ENCODE assay signal across 18 cellular contexts in genomic region chr11:131495417-131495816, GRCh38.
DNase-seq lines count a peak whose midpoint lies in the region; ATAC-seq and TF ChIP-seq lines count a peak whose summit lies in the region.
"Had no signal": no experiment of that assay in that cellular context is flagged by ENCODE, and none has a peak within 500 bp of the region (broad histone marks: within the 10 kb centered on the region; RNA-seq: fewer than 3 reads in every experiment).

No MANE protein-coding gene starts in this region.

- no peak for TF ChIP-seq CTCF in adrenal gland (IDR thresholded peaks at IDR 0.05)
- TF ChIP-seq CTCF in glutamatergic neuron (IDR thresholded peaks at IDR 0.05; ENCODE audit: partially characterized antibody, unreplicated experiment): no peak
- TF ChIP-seq CTCF in nephron (IDR thresholded peaks at IDR 0.05; ENCODE audit: unreplicated experiment in 3 of 3): no peak
- TF ChIP-seq CTCF in suprapubic skin (IDR thresholded peaks at IDR 0.05): no peak

- no peaks in the 10 kb centered on the region for H3K36me3 ChIP-seq in adrenal gland (replicated peaks in 1 of 2)
- H3K36me3 ChIP-seq in suprapubic skin: no peaks in the 10 kb centered on the region
- H3K36me3 ChIP-seq: esophagus muscularis mucosa had no signal

- H3K9me3 Mint-ChIP-seq in glutamatergic neuron (ENCODE audit: unreplicated experiment): no peaks in the 10 kb centered on the region
- H3K9me3 Mint-ChIP-seq in nephron: no peaks in the 10 kb centered on the region
- H3K9me3 Mint-ChIP-seq: activated CD8-positive, alpha-beta T cell treated with anti-CD3 and anti-CD28 coated beads for 36 hours; activated T-helper 1 cell treated with anti-CD3 and anti-CD28 coated beads, Interleukin-12 subunit alpha, Interleukin-12 subunit beta, Interleukin-2, Interleukin-4 antibody, amounts not matched to agents 30 ng/mL and 10 ng/mL and 1 ng/mL, durations not matched to agents 14 hours and 24 hours and 36 hours; natural killer cell had no signal

- H3K4me1 Mint-ChIP-seq in glutamatergic neuron (ENCODE audit: low read depth, unreplicated experiment) (peaks cover 20% of the 10 kb centered on the region), nephron (peaks cover 15% of the 10 kb centered on the region)
- H3K4me1 Mint-ChIP-seq: natural killer cell had no signal

- H3K27me3 Mint-ChIP-seq in glutamatergic neuron (ENCODE audit: unreplicated experiment): no peaks in the 10 kb centered on the region
- H3K27me3 Mint-ChIP-seq in nephron (ENCODE audit: low read depth): peaks cover 16% of the 10 kb centered on the region
- H3K27me3 Mint-ChIP-seq: activated CD8-positive, alpha-beta T cell treated with anti-CD3 and anti-CD28 coated beads for 36 hours had no signal

- H3K27ac Mint-ChIP-seq in glutamatergic neuron (ENCODE audit: unreplicated experiment) (peak overlapping the region; percentile 40), nephron (peak overlapping the region in 2 of 3 experiments; percentile 38 to 42)
- H3K27ac Mint-ChIP-seq: activated CD8-positive, alpha-beta T cell treated with anti-CD3 and anti-CD28 coated beads for 36 hours; activated T-helper 1 cell treated with anti-CD3 and anti-CD28 coated beads, Interleukin-12 subunit alpha, Interleukin-12 subunit beta, Interleukin-2, Interleukin-4 antibody, amounts not matched to agents 30 ng/mL and 10 ng/mL and 1 ng/mL, durations not matched to agents 14 hours and 24 hours and 36 hours; natural killer cell had no signal

- H3K36me3 Mint-ChIP-seq in glutamatergic neuron (ENCODE audit: unreplicated experiment): no peaks in the 10 kb centered on the region
- no peaks in the 10 kb centered on the region for H3K36me3 Mint-ChIP-seq in nephron (ENCODE audit: low read depth)
- H3K36me3 Mint-ChIP-seq: natural killer cell had no signal

- 47 to 69% (median 50%) methylated on average over 4 to 6 of the region's 6 CpGs for WGBS in adrenal gland, 4 donors
- WGBS in suprapubic skin: 13% methylated on average over 3 of the region's 6 CpGs

- no peak overlapping the region for H3K27ac ChIP-seq in adrenal gland
- peak overlapping the region; percentile 67 for H3K27ac ChIP-seq in suprapubic skin
- H3K27ac ChIP-seq: esophagus muscularis mucosa had no signal

- DNase-seq in adrenal gland: peak in 6 of 7 donors; percentile 16 to 46 (median 28)
- no peak for DNase-seq in glutamatergic neuron
- DNase-seq in suprapubic skin (ENCODE audit: low spot score in 2 of 2): peak in 1 of 2 donors; percentile 72
- no peak for DNase-seq in amniotic stem cell (lab: John Stamatoyannopoulos, UW)
- no peak for DNase-seq in NCI-H1417 (lab: John Stamatoyannopoulos, UW)
- DNase-seq: activated CD8-positive, alpha-beta T cell treated with anti-CD3 and anti-CD28 coated beads for 36 hours; COR-L47; natural killer cell; NCI-H2107; NCI-H69; PC-3 had no signal

- intact Hi-C loops in adrenal gland (cut with DNase I): no loop called here

- TF ChIP-seq EP300 in suprapubic skin (IDR thresholded peaks at IDR 0.05): no peak

- H3K4me1 ChIP-seq in adrenal gland (replicated peaks in 1 of 2) (no peaks in the 10 kb centered on the region), suprapubic skin (peaks cover 32% of the 10 kb centered on the region)

- H3K4me3 Mint-ChIP-seq in glutamatergic neuron (ENCODE audit: unreplicated experiment) (no peak overlapping the region), nephron (no peak overlapping the region)
- H3K4me3 Mint-ChIP-seq: activated CD8-positive, alpha-beta T cell treated with anti-CD3 and anti-CD28 coated beads for 36 hours; activated T-helper 1 cell treated with anti-CD3 and anti-CD28 coated beads, Interleukin-12 subunit alpha, Interleukin-12 subunit beta, Interleukin-2, Interleukin-4 antibody, amounts not matched to agents 30 ng/mL and 10 ng/mL and 1 ng/mL, durations not matched to agents 14 hours and 24 hours and 36 hours; natural killer cell had no signal

- H3K27me3 ChIP-seq in adrenal gland (no peaks in the 10 kb centered on the region), suprapubic skin (no peaks in the 10 kb centered on the region)
- H3K27me3 ChIP-seq: esophagus muscularis mucosa had no signal

- no peaks in the 10 kb centered on the region for H3K9me3 ChIP-seq in adrenal gland (replicated peaks in 1 of 3)
- H3K9me3 ChIP-seq in suprapubic skin: no peaks in the 10 kb centered on the region
- H3K9me3 ChIP-seq: esophagus muscularis mucosa had no signal

- H3K4me3 ChIP-seq in adrenal gland (no peak overlapping the region), suprapubic skin (no peak overlapping the region)
- H3K4me3 ChIP-seq: esophagus muscularis mucosa had no signal

- ATAC-seq in HG02973 (IDR thresholded peaks at IDR 0.05; ENCODE audit: unreplicated experiment) (no peak), HG02938 (IDR thresholded peaks at IDR 0.05; ENCODE audit: unreplicated experiment) (no peak)
- ATAC-seq: activated CD8-positive, alpha-beta T cell treated with anti-CD3 and anti-CD28 coated beads for 36 hours; HCT116; natural killer cell; PC-3; SK-N-SH treated with all-trans-retinoic acid at 6 μM for 48 hours had no signal

- TF ChIP-seq POLR2A in adrenal gland (IDR thresholded peaks at IDR 0.05): no peak
- TF ChIP-seq POLR2A in suprapubic skin (IDR thresholded peaks at IDR 0.05): no peak

Comparison
In these comparisons a context has a peak if more than half of its experiments do, and no peak if none do; other contexts are left out.
1. DNase-seq: peak in adrenal gland (6 of 7); none in glutamatergic neuron (single experiment), amniotic stem cell (single experiment) and NCI-H1417 (0 of 3).